ENCODE assay signal across 22 cellular contexts in the genomic region with DNA sequence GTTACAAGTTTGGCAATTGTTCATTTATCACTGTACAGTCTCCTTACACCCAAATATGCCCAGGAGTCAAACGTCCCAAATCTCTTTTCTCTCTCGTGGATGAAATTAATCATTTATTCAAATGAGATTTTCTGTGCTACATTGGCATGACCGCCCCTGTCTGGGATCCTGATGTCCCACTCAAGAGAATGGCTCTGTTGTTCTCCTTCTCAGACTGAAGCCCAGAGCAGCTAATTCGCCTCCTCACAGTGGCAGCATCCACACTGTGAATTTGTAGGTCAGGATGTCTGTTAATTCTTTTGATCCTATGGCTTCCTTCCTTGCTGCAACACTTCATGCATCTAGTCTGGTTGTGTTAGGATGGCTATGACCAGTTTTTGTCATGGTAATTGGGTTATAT.
"Had no signal": no experiment of that assay in that cellular context is flagged by ENCODE, and none has a peak within 500 bp of the region (broad histone marks: within the 10 kb centered on the region; RNA-seq: fewer than 3 reads in every experiment).

No MANE protein-coding gene starts in this region.

- H3K27me3 ChIP-seq: breast epithelium, esophagus squamous epithelium, gastrocnemius medialis, ovary, spleen, testis, transverse colon had no signal

- H3K36me3 ChIP-seq: breast epithelium, esophagus squamous epithelium, gastrocnemius medialis, ovary, prostate gland, spleen, transverse colon had no signal

- H3K4me3 ChIP-seq: breast epithelium, esophagus squamous epithelium, gastrocnemius medialis, ovary, prostate gland, spleen, testis, transverse colon had no signal

- H3K27ac ChIP-seq: breast epithelium, epithelial cell of prostate, esophagus squamous epithelium, gastrocnemius medialis, ovary, prostate gland, spleen, testis, transverse colon had no signal

- ATAC-seq: activated CD4-positive, alpha-beta T cell treated with anti-CD3 and anti-CD28 coated beads for 36 hours; activated CD8-positive, alpha-beta memory T cell treated with anti-CD3 and anti-CD28 coated beads, Interleukin-2, amount 10 ng/mL, durations not matched to agents 7 days and 5 days; activated CD8-positive, alpha-beta T cell treated with anti-CD3 and anti-CD28 coated beads, Interleukin-2, amount 10 ng/mL, durations not matched to agents 7 days and 5 days; activated naive CD4-positive, alpha-beta T cell treated with anti-CD3 and anti-CD28 coated beads, Interleukin-2, amount 50 U/mL, for 72 hours; left lobe of liver had no signal

- DNase-seq: activated CD4-positive, alpha-beta T cell treated with anti-CD3 and anti-CD28 coated beads for 36 hours; activated CD4-positive, CD25-positive, alpha-beta regulatory T cell; activated CD8-positive, alpha-beta memory T cell treated with anti-CD3 and anti-CD28 coated beads, Interleukin-2, amount 10 ng/mL, durations not matched to agents 7 days and 5 days; activated CD8-positive, alpha-beta T cell treated with anti-CD3 and anti-CD28 coated beads, Interleukin-2, amount 10 ng/mL, durations not matched to agents 7 days and 5 days; activated naive CD4-positive, alpha-beta T cell; activated T-cell treated with anti-CD3 and anti-CD28 coated beads, Interleukin-2, amount 50 U/mL, for 48 hours; dermis blood vessel endothelial cell; effector CD4-positive, alpha-beta T cell; esophagus squamous epithelium; kidney glomerular epithelial cell; naive B cell; ovary; spleen; stimulated activated naive CD4-positive, alpha-beta T cell treated with Interleukin-2 at 50 U/mL for 16 hours; testis; transverse colon had no signal

- H3K4me1 ChIP-seq: breast epithelium, esophagus squamous epithelium, prostate gland, spleen, testis, transverse colon had no signal

- H3K9me3 ChIP-seq: esophagus squamous epithelium, gastrocnemius medialis, ovary, prostate gland, testis, transverse colon had no signal
